In the genomic region with DNA sequence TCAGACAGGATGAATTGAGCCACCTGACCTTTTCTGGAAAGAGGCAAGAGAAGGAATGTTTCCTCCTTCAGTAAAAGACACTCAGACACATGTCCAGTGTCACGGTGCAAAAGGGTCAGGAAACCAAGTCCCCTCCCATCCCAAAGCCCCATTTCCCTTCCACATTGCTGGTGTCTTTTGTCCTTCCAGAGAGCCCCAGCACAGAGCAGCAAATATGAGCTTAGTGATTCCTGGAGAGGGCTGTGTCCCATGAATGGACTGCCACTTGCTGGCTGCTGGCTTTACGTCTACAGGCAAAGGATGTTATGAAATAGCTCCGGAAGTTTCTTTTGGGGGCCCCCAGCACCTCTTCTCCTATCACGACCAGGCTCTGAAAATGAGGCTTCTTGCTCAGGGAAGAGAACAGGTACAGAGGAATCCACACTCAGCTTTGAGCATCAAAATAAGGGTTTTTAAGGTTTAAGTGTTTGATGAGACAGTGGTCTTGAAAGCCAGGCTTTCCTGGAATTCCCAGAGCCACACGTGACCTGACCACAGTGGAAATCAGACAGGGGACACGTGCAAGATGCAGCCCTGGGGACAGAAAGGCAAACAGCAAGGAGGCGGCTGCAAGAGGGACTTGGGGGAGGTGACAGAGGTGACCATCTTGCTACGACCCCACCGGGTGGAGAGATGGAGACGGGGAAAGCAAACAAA, we compare ENCODE assay signal across 2 cellular contexts.
A peak's percentile ranks its signal among the peaks of the same experiment; 100 is the strongest.
TF ChIP-seq lines count a peak whose summit lies in the region.

No MANE protein-coding gene starts in this region.

TF ChIP-seq in K562, 482 proteins besides CTCF, POLR2A, EP300 and RAD21 (continued from another document and continues in another):
- no peak for TF ChIP-seq BCOR (IDR thresholded peaks at IDR 0.05)
- TF ChIP-seq ZSCAN29 (IDR thresholded peaks at IDR 0.05): no peak
- TF ChIP-seq COPS2 (conservative IDR thresholded peaks at IDR 0.05): no peak
- no peak for TF ChIP-seq CBX1 (IDR thresholded peaks at IDR 0.05; ENCODE audit: low read depth)
- TF ChIP-seq XRCC5 (IDR thresholded peaks at IDR 0.05; ENCODE audit: low read depth, low read length): no peak
- no peak for TF ChIP-seq NFE2 (IDR thresholded peaks at IDR 0.05; ENCODE audit: low read depth)
- TF ChIP-seq EP400 (IDR thresholded peaks at IDR 0.05): no peak
- no peak for TF ChIP-seq ZNF707 (CRISPR knock-in tag; conservative IDR thresholded peaks at IDR 0.05)
- TF ChIP-seq SMARCC2 (IDR thresholded peaks at IDR 0.05; ENCODE audit: low read depth): no peak
- TF ChIP-seq E2F3 (CRISPR knock-in tag; IDR thresholded peaks at IDR 0.05): no peak
- TF ChIP-seq RFX7 (CRISPR knock-in tag; IDR thresholded peaks at IDR 0.05): no peak
- 0 out of 2 replicates have a peak, but pooled peaks have one; percentile 3 for TF ChIP-seq SMC3 (conservative IDR thresholded peaks at IDR 0.05; ENCODE audit: insufficient read depth, low read depth, low read length)
- no peak for TF ChIP-seq MTA2 (IDR thresholded peaks at IDR 0.05; ENCODE audit: low read depth)
- no peak for TF ChIP-seq HDAC3 (IDR thresholded peaks at IDR 0.05; ENCODE audit: borderline replicate concordance, partially characterized antibody)
- no peak for TF ChIP-seq ZNF24 (IDR thresholded peaks at IDR 0.05)
- no peak for TF ChIP-seq TAF9B (IDR thresholded peaks at IDR 0.05; ENCODE audit: partially characterized antibody)
- no peak for TF ChIP-seq ZNF518B (CRISPR knock-in tag; IDR thresholded peaks at IDR 0.05)
- no peak for TF ChIP-seq FOXP4 (CRISPR knock-in tag; IDR thresholded peaks at IDR 0.05; ENCODE audit: borderline replicate concordance)
- no peak for TF ChIP-seq SREBF1 (IDR thresholded peaks at IDR 0.05; ENCODE audit: borderline replicate concordance, low read depth, low read length)
- TF ChIP-seq, protein P1, sequence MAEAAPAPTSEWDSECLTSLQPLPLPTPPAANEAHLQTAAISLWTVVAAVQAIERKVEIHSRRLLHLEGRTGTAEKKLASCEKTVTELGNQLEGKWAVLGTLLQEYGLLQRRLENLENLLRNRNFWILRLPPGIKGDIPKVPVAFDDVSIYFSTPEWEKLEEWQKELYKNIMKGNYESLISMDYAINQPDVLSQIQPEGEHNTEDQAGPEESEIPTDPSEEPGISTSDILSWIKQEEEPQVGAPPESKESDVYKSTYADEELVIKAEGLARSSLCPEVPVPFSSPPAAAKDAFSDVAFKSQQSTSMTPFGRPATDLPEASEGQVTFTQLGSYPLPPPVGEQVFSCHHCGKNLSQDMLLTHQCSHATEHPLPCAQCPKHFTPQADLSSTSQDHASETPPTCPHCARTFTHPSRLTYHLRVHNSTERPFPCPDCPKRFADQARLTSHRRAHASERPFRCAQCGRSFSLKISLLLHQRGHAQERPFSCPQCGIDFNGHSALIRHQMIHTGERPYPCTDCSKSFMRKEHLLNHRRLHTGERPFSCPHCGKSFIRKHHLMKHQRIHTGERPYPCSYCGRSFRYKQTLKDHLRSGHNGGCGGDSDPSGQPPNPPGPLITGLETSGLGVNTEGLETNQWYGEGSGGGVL (CRISPR knock-in tag; IDR thresholded peaks at IDR 0.05): no peak
- TF ChIP-seq RBBP5 (IDR thresholded peaks at IDR 0.05; ENCODE audit: borderline replicate concordance, insufficient read depth, low read length, poor library complexity, severe bottlenecking): peak; percentile 48
- TF ChIP-seq HDGF (IDR thresholded peaks at IDR 0.05): no peak
- TF ChIP-seq ZNF354B (CRISPR knock-in tag; IDR thresholded peaks at IDR 0.05): no peak
- TF ChIP-seq TBL1XR1 (IDR thresholded peaks at IDR 0.05; ENCODE audit: low read length in 2 of 2): no peak

TF ChIP-seq in HepG2, 621 proteins besides CTCF, POLR2A, EP300 and RAD21 (continued from another document and continues in another):
- TF ChIP-seq PAXIP1 (CRISPR knock-in tag; conservative IDR thresholded peaks at IDR 0.05): peak; percentile 15; the same call in 1 of the 2 replicates
- TF ChIP-seq CENPT (CRISPR knock-in tag; IDR thresholded peaks at IDR 0.05; ENCODE audit: low read depth): no peak
- 0 out of 2 replicates have a peak, but pooled peaks have one; percentile 1 for TF ChIP-seq KDM2A (CRISPR knock-in tag; IDR thresholded peaks at IDR 0.05; ENCODE audit: borderline replicate concordance, low read depth)
- TF ChIP-seq SAP130 (CRISPR knock-in tag; IDR thresholded peaks at IDR 0.05; ENCODE audit: low read depth): 0 out of 2 replicates have a peak, but pooled peaks have one; percentile 4
- TF ChIP-seq ZNF335 (CRISPR knock-in tag; IDR thresholded peaks at IDR 0.05): 0 out of 2 replicates have a peak, but pooled peaks have one; percentile 21
- peak; percentile 38; the same call in 1 of the 2 replicates for TF ChIP-seq SP4 (CRISPR knock-in tag; IDR thresholded peaks at IDR 0.05)
- peak; percentile 55 for TF ChIP-seq BCL6 (CRISPR knock-in tag; IDR thresholded peaks at IDR 0.05)
- TF ChIP-seq HDAC2 (CRISPR knock-in tag; IDR thresholded peaks at IDR 0.05): 0 out of 2 replicates have a peak, but pooled peaks have one; percentile 7
- TF ChIP-seq HES4 (CRISPR knock-in tag; IDR thresholded peaks at IDR 0.05; ENCODE audit: borderline replicate concordance): 0 out of 2 replicates have a peak, but pooled peaks have one; percentile 45
- TF ChIP-seq, protein P2, sequence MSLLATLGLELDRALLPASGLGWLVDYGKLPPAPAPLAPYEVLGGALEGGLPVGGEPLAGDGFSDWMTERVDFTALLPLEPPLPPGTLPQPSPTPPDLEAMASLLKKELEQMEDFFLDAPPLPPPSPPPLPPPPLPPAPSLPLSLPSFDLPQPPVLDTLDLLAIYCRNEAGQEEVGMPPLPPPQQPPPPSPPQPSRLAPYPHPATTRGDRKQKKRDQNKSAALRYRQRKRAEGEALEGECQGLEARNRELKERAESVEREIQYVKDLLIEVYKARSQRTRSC (CRISPR knock-in tag; IDR thresholded peaks at IDR 0.05; ENCODE audit: low read depth): no peak
- peak; percentile 42 for TF ChIP-seq FOXP4 (CRISPR knock-in tag; IDR thresholded peaks at IDR 0.05)
- TF ChIP-seq E2F2 (CRISPR knock-in tag; IDR thresholded peaks at IDR 0.05; ENCODE audit: borderline replicate concordance): no peak
- no peak for TF ChIP-seq IRF9 (CRISPR knock-in tag; IDR thresholded peaks at IDR 0.05; ENCODE audit: borderline replicate concordance)
- TF ChIP-seq SOX5 (CRISPR knock-in tag; IDR thresholded peaks at IDR 0.05; ENCODE audit: borderline replicate concordance): peak; percentile 22; the same call in 1 of the 2 replicates
- peak; percentile 26; the same call in 1 of the 2 replicates for TF ChIP-seq ZBTB7B (CRISPR knock-in tag; IDR thresholded peaks at IDR 0.05)
- TF ChIP-seq FOXA3 (CRISPR knock-in tag; IDR thresholded peaks at IDR 0.05): no peak
- TF ChIP-seq HDAC1 (CRISPR knock-in tag; IDR thresholded peaks at IDR 0.05): 0 out of 2 replicates have a peak, but pooled peaks have one; percentile 18
- TF ChIP-seq ZFAT (CRISPR knock-in tag; conservative IDR thresholded peaks at IDR 0.05): no peak
- no peak for TF ChIP-seq HMGA1 (CRISPR knock-in tag; conservative IDR thresholded peaks at IDR 0.05)
- peak; percentile 46; the same call in 1 of the 2 replicates for TF ChIP-seq DNMT3B (CRISPR knock-in tag; conservative IDR thresholded peaks at IDR 0.05)
- TF ChIP-seq RFXAP (CRISPR knock-in tag; IDR thresholded peaks at IDR 0.05; ENCODE audit: borderline replicate concordance): no peak
- TF ChIP-seq RARA (CRISPR knock-in tag; IDR thresholded peaks at IDR 0.05): peak; percentile 24; the same call in 1 of the 2 replicates
- no peak for TF ChIP-seq PCBP2 (optimal IDR thresholded peaks at IDR 0.05; ENCODE audit: low read depth, low read length, poor library complexity, severe bottlenecking)
- TF ChIP-seq IKZF4 (CRISPR knock-in tag; IDR thresholded peaks at IDR 0.05; ENCODE audit: borderline replicate concordance, low read depth, not compliant biosample characterization): no peak
- TF ChIP-seq ARNTL (CRISPR knock-in tag; IDR thresholded peaks at IDR 0.05): 0 out of 2 replicates have a peak, but pooled peaks have one; percentile 31
- TF ChIP-seq NR2F6 (IDR thresholded peaks at IDR 0.05): no peak
- no peak for TF ChIP-seq NR2F6 (CRISPR knock-in tag; IDR thresholded peaks at IDR 0.05)
- TF ChIP-seq GATAD2A (CRISPR knock-in tag; IDR thresholded peaks at IDR 0.05): peak; percentile 55; the same call in 1 of the 2 replicates
- no peak for TF ChIP-seq ZNF512 (CRISPR knock-in tag; IDR thresholded peaks at IDR 0.05)
- TF ChIP-seq SOX6 (IDR thresholded peaks at IDR 0.05): no peak
- peak; percentile 29; the same call in 1 of the 2 replicates for TF ChIP-seq SOX6 (CRISPR knock-in tag; IDR thresholded peaks at IDR 0.05)
- no peak for TF ChIP-seq ZSCAN31 (CRISPR knock-in tag; IDR thresholded peaks at IDR 0.05; ENCODE audit: low read depth)
- no peak for TF ChIP-seq ZBTB26 (CRISPR knock-in tag; IDR thresholded peaks at IDR 0.05; ENCODE audit: borderline replicate concordance)
- 0 out of 2 replicates have a peak, but pooled peaks have one; percentile 54 for TF ChIP-seq ARNT2 (CRISPR knock-in tag; IDR thresholded peaks at IDR 0.05; ENCODE audit: low read depth)
- peak; percentile 16; the same call in 1 of the 2 replicates for TF ChIP-seq ZNF160 (CRISPR knock-in tag; IDR thresholded peaks at IDR 0.05)
- TF ChIP-seq ZNF777 (CRISPR knock-in tag; IDR thresholded peaks at IDR 0.05): peak; percentile 28; the same call in 1 of the 2 replicates
- TF ChIP-seq SAFB2 (CRISPR knock-in tag; IDR thresholded peaks at IDR 0.05; ENCODE audit: borderline replicate concordance, low read depth): no peak
- TF ChIP-seq ETV5 (CRISPR knock-in tag; IDR thresholded peaks at IDR 0.05; ENCODE audit: borderline replicate concordance): peak; percentile 63; the same call in 1 of the 2 replicates
